Comparison of ENCODE assay signal across 8 cellular contexts in genomic region chr7:76380623-76380966, GRCh38. TPM values are rescaled to one million over a fixed set of nuclear protein-coding genes. Genes with fewer than 3 reads are reported as not detected.
DNase-seq lines count a peak whose midpoint lies in the region; ATAC-seq and TF ChIP-seq lines count a peak whose summit lies in the region.

No MANE protein-coding gene starts in this region.

- H3K9me2 ChIP-seq in Loucy (replicated peaks; ENCODE audit: low read depth, low read length) = no peaks in the 10 kb centered on the region

- H3K36me3 ChIP-seq in Loucy (ENCODE audit: insufficient read depth, low read length) = no peaks in the 10 kb centered on the region

- H3K36me3 Mint-ChIP-seq in nephron progenitor cell (ENCODE audit: low read depth) = no peaks in the 10 kb centered on the region

- no peak for DNase-seq in AG04450 (ENCODE audit: low read depth, low spot score)
- DNase-seq in dorsolateral prefrontal cortex = peak in 1 of 10 donors; percentile 10
- no peak for DNase-seq in nephron progenitor cell
- DNase-seq in sciatic nerve (ENCODE audit: low spot score) = no peak
- no peak for DNase-seq in NCI-H524 (lab: John Stamatoyannopoulos, UW)
- no peak for DNase-seq in A172 (ENCODE audit: low spot score)
- DNase-seq in AG08396 (ENCODE audit: low spot score) = no peak

- peak overlapping the region; percentile 83 for H3K27ac Mint-ChIP-seq in nephron progenitor cell

- H3F3A ChIP-seq in Loucy (ENCODE audit: low read depth) = no peaks in the 10 kb centered on the region

- intact Hi-C loops in dorsolateral prefrontal cortex (cut with DNase I) = no loop called here
- intact Hi-C loops in sciatic nerve (cut with DNase I) = no loop called here

- H3K4me1 Mint-ChIP-seq in nephron progenitor cell = peaks cover 11% of the 10 kb centered on the region

- H3K27me3 Mint-ChIP-seq in nephron progenitor cell (ENCODE audit: low read depth, poor library complexity) = peaks cover 3% of the 10 kb centered on the region

- peak overlapping the region; percentile 86; the same call in 1 of the 2 replicates for H2AFZ ChIP-seq in Loucy (ENCODE audit: low read length)

- peak overlapping the region; percentile 98 for H3K27ac ChIP-seq in AG04450 (ENCODE audit: low read depth, low read length)
- H3K27ac ChIP-seq in dorsolateral prefrontal cortex = peak overlapping the region; percentile 77 to 99 (median 97)

- peak overlapping the region; percentile 78 for H3K4me3 Mint-ChIP-seq in nephron progenitor cell

- POLR2A ChIA-PET in AG04450 (lab: Yijun Ruan, JAX) = no interaction called here

- TF ChIP-seq CTCF in AG04450 (IDR thresholded peaks at IDR 0.05; ENCODE audit: low read depth, low read length) (no peak), Loucy (conservative IDR thresholded peaks at IDR 0.05; ENCODE audit: low read length) (no peak), dorsolateral prefrontal cortex (IDR thresholded peaks at IDR 0.05 in 54 of 56, conservative IDR thresholded peaks at IDR 0.05 in 2 of 56; ENCODE audit: low read depth in 1 of 56, partially characterized antibody in 56 of 56) (no peak), nephron progenitor cell (IDR thresholded peaks at IDR 0.05) (no peak)

- peak overlapping the region; percentile 41 for H3K4me2 ChIP-seq in Loucy (ENCODE audit: low read depth, low read length, poor library complexity, severe bottlenecking)

- no peaks in the 10 kb centered on the region for H4K20me1 ChIP-seq in Loucy (ENCODE audit: insufficient read depth, low read length, poor library complexity, severe bottlenecking)

- H3K9me3 ChIP-seq in AG04450 (ENCODE audit: control insufficient read depth, insufficient read depth, low read length) (no peaks in the 10 kb centered on the region), Loucy (ENCODE audit: insufficient read depth, low read depth, low read length) (no peaks in the 10 kb centered on the region)

- no peaks in the 10 kb centered on the region for H3K9me3 Mint-ChIP-seq in nephron progenitor cell

- no peaks in the 10 kb centered on the region for H3K79me2 ChIP-seq in Loucy (ENCODE audit: insufficient read depth, low read length)

- no peak overlapping the region for H3K9ac ChIP-seq in Loucy (ENCODE audit: low read depth, low read length, poor library complexity, severe bottlenecking)

- no peaks in the 10 kb centered on the region for H3K27me3 ChIP-seq in AG04450 (ENCODE audit: control insufficient read depth, insufficient read depth, low read length)
- no peaks in the 10 kb centered on the region for H3K27me3 ChIP-seq in Loucy (ENCODE audit: insufficient read depth, low read length, poor library complexity, severe bottlenecking)
- no peaks in the 10 kb centered on the region for H3K27me3 ChIP-seq in dorsolateral prefrontal cortex

- CTCF ChIA-PET in AG04450 (lab: Charles Lee) = no interaction called here

- no peaks in the 10 kb centered on the region for H3K4me1 ChIP-seq in Loucy (ENCODE audit: insufficient read depth, low read length, poor library complexity, severe bottlenecking)

- ATAC-seq in sciatic nerve = no peak

- peak overlapping the region; percentile 42; the same call in 1 of the 2 replicates for H3K4me3 ChIP-seq in AG04450 (ENCODE audit: low read depth, low read length)
- H3K4me3 ChIP-seq in Loucy (ENCODE audit: low read length, poor library complexity, severe bottlenecking) = peak overlapping the region; percentile 52
- H3K4me3 ChIP-seq in dorsolateral prefrontal cortex = peak overlapping the region; percentile 30 to 71 (median 56)

RNA-seq across cellular contexts. Expression of gene YWHAG, which starts 21.8 kb away (rescaled TPM):
- 91.5 and 91.6 TPM in 2 replicates for polyA plus RNA-seq in AG04450 (2011; rRNA removed)
- 117 and 129 TPM in 2 replicates for polyA minus RNA-seq in AG04450 (2011; rRNA and poly(A)+ RNA removed)
- 100 to 1,000 TPM; 221 to 937 (median 675) TPM for total RNA-seq in dorsolateral prefrontal cortex
- 94.7 TPM for total RNA-seq in sciatic nerve
- total RNA-seq in A172 (2014; rRNA removed; shearing (Covaris generic)) = 149 and 151 TPM in 2 replicates

RNA-seq across cellular contexts. Expression of gene SSC4D, which starts 28.9 kb away (rescaled TPM):
- polyA plus RNA-seq in AG04450 (2011; rRNA removed) = 0.45 and 0.57 TPM in 2 replicates
- polyA minus RNA-seq in AG04450 (2011; rRNA and poly(A)+ RNA removed) = 0.35 and 0.92 TPM in 2 replicates
- total RNA-seq in dorsolateral prefrontal cortex (1 to 10 TPM in 93 of 120 experiments, under 1 TPM in 27; 0.35 to 3.7 (median 1.3) TPM), sciatic nerve (0.58 TPM)
- 0.76 and 2.4 TPM in 2 replicates for total RNA-seq in A172 (2014; rRNA removed; shearing (Covaris generic))

RNA-seq across cellular contexts. Expression of gene ZP3, which starts 44.2 kb away (rescaled TPM):
- 0.63 and 1.0 TPM in 2 replicates for polyA plus RNA-seq in AG04450 (2011; rRNA removed)
- polyA minus RNA-seq in AG04450 (2011; rRNA and poly(A)+ RNA removed) = 0.56 and 2.3 TPM in 2 replicates
- 10 to 100 TPM in 20 of 120 experiments, 1 to 10 TPM in 80, under 1 TPM in 17, not detected in 3; 0.43 to 21.9 (median 2.7) TPM for total RNA-seq in dorsolateral prefrontal cortex
- 1.7 TPM for total RNA-seq in sciatic nerve
- total RNA-seq in A172 (2014; rRNA removed; shearing (Covaris generic)) = 3.9 and 12.1 TPM in 2 replicates
